27 cellular contexts compared by ENCODE assay signal in the genomic region with DNA sequence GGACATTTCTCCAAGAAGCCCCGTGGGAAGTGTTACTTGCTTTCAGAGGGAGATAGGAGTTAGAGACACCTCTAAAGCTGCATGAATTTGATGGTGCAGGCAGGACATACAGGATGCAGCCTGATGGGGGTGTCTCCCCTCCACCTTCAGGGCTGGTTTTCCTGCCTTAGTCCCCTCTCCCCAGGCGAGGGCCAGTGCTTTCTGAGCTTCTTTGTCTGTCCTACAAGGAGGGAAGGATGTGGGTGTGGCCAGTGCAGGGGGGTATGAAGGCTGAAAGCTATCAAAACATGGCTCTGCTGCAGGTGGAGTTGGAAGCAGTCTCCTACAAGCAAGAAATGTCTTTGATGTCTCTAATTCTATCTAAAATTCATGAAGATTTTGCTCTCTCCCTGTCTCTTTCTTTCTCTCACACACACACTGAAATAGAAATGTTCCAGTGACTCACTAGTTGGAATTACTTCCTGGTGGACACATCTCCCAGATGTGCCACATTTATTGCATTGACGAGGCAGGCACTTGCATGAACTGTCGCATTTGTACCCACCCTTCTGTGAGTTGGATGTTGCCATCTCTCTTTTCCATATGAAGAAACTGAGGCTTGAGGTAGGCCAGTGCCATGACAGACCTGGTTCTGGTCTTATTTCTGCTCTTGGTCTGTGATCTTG. TPM values are rescaled to one million over a fixed set of nuclear protein-coding genes. Genes with fewer than 3 reads are reported as not detected.
DNase-seq lines count a peak whose midpoint lies in the region; ATAC-seq, FAIRE-seq and TF ChIP-seq lines count a peak whose summit lies in the region.
"Had no signal": no experiment of that assay in that cellular context is flagged by ENCODE, and none has a peak within 500 bp of the region (broad histone marks: within the 10 kb centered on the region; RNA-seq: fewer than 3 reads in every experiment).

No MANE protein-coding gene starts in this region.

- H4K20me1 ChIP-seq in astrocyte (ENCODE audit: insufficient read depth, low read length), result no peaks in the 10 kb centered on the region

- H3K27ac ChIP-seq in astrocyte (ENCODE audit: low read depth, low read length) (no peak overlapping the region), left ventricle myocardium inferior (replicated peaks) (no peak overlapping the region), uterus (no peak overlapping the region), substantia nigra (ENCODE audit: low read depth, low read length, poor library complexity, severe bottlenecking) (no peak overlapping the region)
- H3K27ac ChIP-seq: esophagus muscularis mucosa had no signal

- H3K36me3 Mint-ChIP-seq in astrocyte (ENCODE audit: low read depth, unreplicated experiment), result peaks cover 8% of the 10 kb centered on the region

- H3K79me2 ChIP-seq in astrocyte (ENCODE audit: insufficient read depth, low read length), result no peaks in the 10 kb centered on the region

- intact Hi-C loops in mucosa of descending colon (cut with DNase I, micrococcal nuclease) (no loop called here), left ventricle myocardium inferior (cut with micrococcal nuclease) (no loop called here), uterus (cut with DNase I; ENCODE audit: low total_unique reads) (no loop called here)

- ATAC-seq in mucosa of descending colon, result peak; percentile 77
- no peak for ATAC-seq in GM19324 (IDR thresholded peaks at IDR 0.05; ENCODE audit: low FRiP score, unreplicated experiment)
- ATAC-seq: stimulated activated naive CD8-positive, alpha-beta T cell treated with anti-CD3 and anti-CD28 coated beads, Interleukin-15, amount 100 ng/mL, for 72 hours had no signal

- no peak overlapping the region for H3K27ac Mint-ChIP-seq in astrocyte (ENCODE audit: unreplicated experiment)
- H3K27ac Mint-ChIP-seq: activated naive CD4-positive, alpha-beta T cell treated with anti-CD3 and anti-CD28 coated beads for 36 hours; CD4-positive, alpha-beta T cell; memory B cell; stimulated activated naive CD8-positive, alpha-beta T cell treated with anti-CD3 and anti-CD28 coated beads, Interleukin-15, amount 100 ng/mL, for 72 hours had no signal

- FAIRE-seq in astrocyte (lab: Jason Lieb, UNC), result no peak

- H3K9ac ChIP-seq in astrocyte (ENCODE audit: low read length), result no peak overlapping the region

- no peaks in the 10 kb centered on the region for H3K27me3 ChIP-seq in astrocyte (ENCODE audit: insufficient read depth, low read length)
- H3K27me3 ChIP-seq in left ventricle myocardium inferior (ENCODE audit: low read depth), result no peaks in the 10 kb centered on the region
- H3K27me3 ChIP-seq in uterus, result no peaks in the 10 kb centered on the region
- H3K27me3 ChIP-seq: esophagus muscularis mucosa had no signal

- no peaks in the 10 kb centered on the region for H3K9me3 ChIP-seq in astrocyte (ENCODE audit: insufficient read depth, low read depth, low read length)
- no peaks in the 10 kb centered on the region for H3K9me3 ChIP-seq in mucosa of descending colon
- no peaks in the 10 kb centered on the region for H3K9me3 ChIP-seq in left ventricle myocardium inferior (replicated peaks)
- H3K9me3 ChIP-seq in uterus, result no peaks in the 10 kb centered on the region
- H3K9me3 ChIP-seq: esophagus muscularis mucosa, HAP-1 had no signal

- H2AFZ ChIP-seq in astrocyte (ENCODE audit: low read depth, low read length), result no peak overlapping the region

- no peak overlapping the region for H3K4me3 Mint-ChIP-seq in astrocyte (ENCODE audit: unreplicated experiment)
- H3K4me3 Mint-ChIP-seq: activated naive CD4-positive, alpha-beta T cell treated with anti-CD3 and anti-CD28 coated beads for 36 hours; CD4-positive, alpha-beta T cell; central memory CD8-positive, alpha-beta T cell; memory B cell; stimulated activated naive CD8-positive, alpha-beta T cell treated with anti-CD3 and anti-CD28 coated beads, Interleukin-15, amount 100 ng/mL, for 72 hours had no signal

- DNase-seq in AG08395 (ENCODE audit: low spot score) (peak; percentile 56), EH (ENCODE audit: low read depth) (peak; percentile 60), astrocyte (ENCODE audit: low read depth) (no peak), mucosa of descending colon (no peak), left ventricle myocardium inferior (no peak), uterus (no peak), substantia nigra (lab: John Stamatoyannopoulos, UW) (no peak)
- DNase-seq: activated CD8-positive, alpha-beta memory T cell treated with anti-CD3 and anti-CD28 coated beads for 24 hours; activated naive CD4-positive, alpha-beta T cell treated with anti-CD3 and anti-CD28 coated beads for 36 hours; activated T-cell treated with anti-CD3 and anti-CD28 coated beads, Interleukin-2, amount 50 U/mL, for 48 hours; anterior cingulate cortex; CD4-positive, alpha-beta T cell; DMS 273 treated with DMSO at 0.1 percent for 48 hours; GF-D8; kidney glomerular epithelial cell; MM.1S; NCI-H187; retina; stimulated activated CD4-positive, alpha-beta T cell treated with anti-CD3 and anti-CD28 coated beads, Interleukin-4, amount 100 ng/mL, for 24 hours; stimulated activated naive CD8-positive, alpha-beta T cell treated with anti-CD3 and anti-CD28 coated beads, Interleukin-15, amount 100 ng/mL, for 72 hours; T1000; trophoblast cell had no signal

- peaks cover 2% of the 10 kb centered on the region for H3K36me3 ChIP-seq in astrocyte (ENCODE audit: insufficient read depth, low read length)
- H3K36me3 ChIP-seq in mucosa of descending colon (ENCODE audit: low read depth), result no peaks in the 10 kb centered on the region
- H3K36me3 ChIP-seq in left ventricle myocardium inferior, result peaks cover 33% of the 10 kb centered on the region
- H3K36me3 ChIP-seq in uterus, result no peaks in the 10 kb centered on the region

- no peak overlapping the region for H3K4me3 ChIP-seq in astrocyte (ENCODE audit: insufficient read depth, low read depth, low read length)
- no peak overlapping the region for H3K4me3 ChIP-seq in mucosa of descending colon
- H3K4me3 ChIP-seq in left ventricle myocardium inferior, result no peak overlapping the region
- no peak overlapping the region for H3K4me3 ChIP-seq in uterus
- H3K4me3 ChIP-seq: esophagus muscularis mucosa, HAP-1 had no signal

- H3K4me1 ChIP-seq in astrocyte (ENCODE audit: insufficient read depth, low read length) (peaks cover 28% of the 10 kb centered on the region), mucosa of descending colon (ENCODE audit: low read depth) (no peaks in the 10 kb centered on the region), left ventricle myocardium inferior (no peaks in the 10 kb centered on the region), uterus (no peaks in the 10 kb centered on the region)
- H3K4me1 ChIP-seq: HAP-1 had no signal

- peak overlapping the region; percentile 13 for H3K4me2 ChIP-seq in astrocyte (ENCODE audit: low read length)

- no peak for TF ChIP-seq CTCF in astrocyte (IDR thresholded peaks at IDR 0.05; ENCODE audit: insufficient read depth, low read depth, low read length)
- no peak for TF ChIP-seq CTCF in mucosa of descending colon (IDR thresholded peaks at IDR 0.05)
- no peak for TF ChIP-seq CTCF in left ventricle myocardium inferior (IDR thresholded peaks at IDR 0.05; ENCODE audit: borderline replicate concordance)
- no peak for TF ChIP-seq CTCF in uterus (IDR thresholded peaks at IDR 0.05)

- H3K27me3 Mint-ChIP-seq in astrocyte (ENCODE audit: low read depth, unreplicated experiment), result no peaks in the 10 kb centered on the region
- H3K27me3 Mint-ChIP-seq: CD4-positive, alpha-beta T cell; central memory CD8-positive, alpha-beta T cell; memory B cell; stimulated activated naive CD8-positive, alpha-beta T cell treated with anti-CD3 and anti-CD28 coated beads, Interleukin-15, amount 100 ng/mL, for 72 hours had no signal

- no peak for TF ChIP-seq POLR2A in uterus (IDR thresholded peaks at IDR 0.05)

- H3K9me3 Mint-ChIP-seq in astrocyte (ENCODE audit: unreplicated experiment), result no peaks in the 10 kb centered on the region
- H3K9me3 Mint-ChIP-seq: activated naive CD4-positive, alpha-beta T cell treated with anti-CD3 and anti-CD28 coated beads for 36 hours; CD4-positive, alpha-beta T cell; central memory CD8-positive, alpha-beta T cell; memory B cell; stimulated activated naive CD8-positive, alpha-beta T cell treated with anti-CD3 and anti-CD28 coated beads, Interleukin-15, amount 100 ng/mL, for 72 hours had no signal

- H3K4me1 Mint-ChIP-seq in astrocyte (ENCODE audit: low read depth, unreplicated experiment), result peaks cover 34% of the 10 kb centered on the region
- H3K4me1 Mint-ChIP-seq: central memory CD8-positive, alpha-beta T cell had no signal

RNA-seq across cellular contexts. Expression of a gene that starts 13.9 kb away (rescaled TPM):
- total RNA-seq in astrocyte, result 14.5 and 15.5 TPM in 2 replicates
- total RNA-seq in mucosa of descending colon, result 10 to 100 TPM in 2 of 3 donors, 1 to 10 TPM in 1; 5.4 to 18.5 (median 16.2) TPM
- total RNA-seq in left ventricle myocardium inferior, result 1.7 TPM
- 10 to 100 TPM in 1 of 4 donors, 1 to 10 TPM in 1, not detected in 2; 1.5 to 13.5 TPM for total RNA-seq in uterus

RNA-seq across cellular contexts. Expression of a gene that starts 16.8 kb away (rescaled TPM):
- total RNA-seq in astrocyte (8.4 and 11.9 TPM in 2 replicates), mucosa of descending colon (10 to 100 TPM in 2 of 3 donors, 1 to 10 TPM in 1; 5.2 to 23.1 (median 10.3) TPM), left ventricle myocardium inferior (7.6 TPM), uterus (10 to 100 TPM in 2 of 4 donors, 1 to 10 TPM in 2; 5.9 to 80.3 (median 15.7) TPM)

RNA-seq across cellular contexts. Expression of a gene that starts 24.5 kb away (rescaled TPM):
- 24.6 and 24.9 TPM in 2 replicates for total RNA-seq in astrocyte
- total RNA-seq in mucosa of descending colon, result 10 to 100 TPM; 24.2 to 37.0 (median 29.3) TPM
- 17.4 TPM for total RNA-seq in left ventricle myocardium inferior
- 10 to 100 TPM; 22.4 to 72.5 (median 37.7) TPM for total RNA-seq in uterus

RNA-seq across cellular contexts. Expression of a gene that starts 57.7 kb away (rescaled TPM):
- total RNA-seq in astrocyte (11.6 and 11.8 TPM in 2 replicates), mucosa of descending colon (10 to 100 TPM; 19.9 to 48.7 (median 33.7) TPM), left ventricle myocardium inferior (29.9 TPM), uterus (10 to 100 TPM; 14.4 to 42.8 (median 28.8) TPM)

Comparison
In these comparisons a context has a peak if more than half of its experiments do, and no peak if none do; other contexts are left out.
1. DNase-seq: peak in AG08395 (single experiment) and EH (single experiment); none in astrocyte (single experiment), mucosa of descending colon (0 of 3), left ventricle myocardium inferior (single experiment), uterus (0 of 2) and substantia nigra (0 of 49).